1 cellular context compared by ENCODE assay signal in the genomic region with DNA sequence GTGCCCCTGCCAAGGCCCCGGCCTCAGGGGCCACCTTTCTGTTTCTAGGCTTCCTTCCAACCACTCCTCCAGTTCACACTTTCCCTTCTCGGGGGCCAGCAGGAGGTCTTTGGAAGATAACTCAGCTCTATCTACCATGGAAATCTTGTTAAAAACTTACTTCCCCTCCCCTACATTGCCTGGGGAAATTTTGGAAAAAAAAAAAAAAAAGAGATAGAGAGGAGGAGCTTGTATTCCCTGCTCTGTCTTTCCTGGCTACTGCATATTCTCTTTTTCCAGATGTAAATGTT.
TF ChIP-seq lines count a peak whose summit lies in the region.

No MANE protein-coding gene starts in this region.

TF ChIP-seq in GM23338, 12 proteins besides CTCF, POLR2A, EP300 and RAD21 (continued from another document):
- TF ChIP-seq REST (IDR thresholded peaks at IDR 0.05; ENCODE audit: unreplicated experiment) (no peak), ETS1 (IDR thresholded peaks at IDR 0.05) (no peak), JUNB (IDR thresholded peaks at IDR 0.05; ENCODE audit: unreplicated experiment) (no peak), STAT1 (IDR thresholded peaks at IDR 0.05; ENCODE audit: unreplicated experiment) (no peak)
